Comparison of ENCODE assay signal across 11 cellular contexts in the genomic region with DNA sequence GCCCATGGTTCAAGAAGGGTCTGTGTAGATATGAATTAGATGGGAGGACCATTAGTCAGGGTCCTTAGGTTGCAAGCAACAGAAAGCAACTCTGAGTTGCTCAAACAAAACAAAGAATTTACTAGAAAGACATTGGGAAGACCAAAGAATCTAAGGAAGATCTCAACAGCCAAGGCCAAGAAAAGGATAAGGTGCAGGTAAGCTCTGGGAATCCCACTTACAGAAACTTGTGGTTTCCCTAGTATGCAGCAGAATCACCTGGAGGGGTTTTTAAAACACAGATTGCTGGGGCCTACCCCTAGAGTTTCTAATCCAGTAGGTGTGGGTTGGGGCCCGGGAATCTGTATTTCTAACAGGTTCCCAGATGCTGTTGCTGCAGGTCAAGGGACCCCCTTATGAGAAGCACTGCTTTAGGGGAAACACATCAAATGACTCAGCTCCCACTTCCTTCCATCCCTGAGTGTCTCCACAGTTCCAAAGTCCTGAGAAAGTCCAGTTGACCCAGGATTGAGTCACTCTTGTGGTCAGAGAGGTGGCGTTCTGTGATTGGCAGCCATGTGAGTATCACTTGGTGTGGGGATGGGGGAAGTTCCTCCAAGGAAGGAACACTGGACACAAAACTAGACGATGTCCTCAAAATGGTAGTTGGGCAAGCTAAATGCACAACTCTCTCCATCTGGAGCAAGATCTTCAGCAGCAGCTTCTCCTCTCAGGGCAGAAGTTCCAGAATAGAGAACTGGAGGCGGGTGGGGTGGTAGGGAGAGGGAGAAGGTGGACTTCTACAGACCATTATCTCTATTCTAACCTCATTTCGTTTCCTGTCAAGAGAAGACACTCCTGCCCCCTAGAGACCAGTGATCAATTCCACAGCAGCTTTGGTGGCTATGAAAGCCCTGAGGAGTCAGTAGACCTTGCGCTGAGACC. TPM values are rescaled to one million over a fixed set of nuclear protein-coding genes. Genes with fewer than 3 reads are reported as not detected.
DNase-seq lines count a peak whose midpoint lies in the region; ATAC-seq and TF ChIP-seq lines count a peak whose summit lies in the region.
"Had no signal": no experiment of that assay in that cellular context is flagged by ENCODE, and none has a peak within 500 bp of the region (broad histone marks: within the 10 kb centered on the region; RNA-seq: fewer than 3 reads in every experiment).

No MANE protein-coding gene starts in this region.

- TF ChIP-seq CTCF in Peyer's patch (IDR thresholded peaks at IDR 0.05) (peak in 4 of 6 experiments; percentile 8 to 47 (median 37)), foreskin fibroblast (IDR thresholded peaks at IDR 0.05; ENCODE audit: low read depth, low read length) (no peak), testis (IDR thresholded peaks at IDR 0.05) (no peak)

- intact Hi-C loops in testis (cut with DNase I; ENCODE audit: low total_unique reads), result no loop called here

- ATAC-seq in HG03095 (IDR thresholded peaks at IDR 0.05; ENCODE audit: unreplicated experiment) (no peak), GM18858 (IDR thresholded peaks at IDR 0.05; ENCODE audit: unreplicated experiment) (no peak)

- peak; percentile 44 for DNase-seq in NK-92 treated with Interleukin-12 subunit alpha and Interleukin-12 subunit beta, amount 100 ng/mL, for 24 hours (lab: John Stamatoyannopoulos, UW)
- DNase-seq in NK-92 (lab: John Stamatoyannopoulos, UW; ENCODE audit: unreplicated experiment) (no peak), Peyer's patch (peak in 1 of 3 donors; percentile 59), foreskin fibroblast (peak; percentile 86 to 87), testis (peak; percentile 28), DMS 273 treated with DMSO at 0.1 percent for 48 hours (lab: John Stamatoyannopoulos, UW) (no peak)

- H3K4me3 ChIP-seq in Peyer's patch (no peak overlapping the region), foreskin fibroblast (ENCODE audit: low read depth in 1 of 2, low read length in 2 of 2) (no peak overlapping the region), testis (no peak overlapping the region)
- H3K4me3 ChIP-seq: tibial nerve had no signal

- H3K27me3 ChIP-seq in Peyer's patch (no peaks in the 10 kb centered on the region), testis (no peaks in the 10 kb centered on the region)
- H3K27me3 ChIP-seq: tibial nerve had no signal

- H3K27ac ChIP-seq in Peyer's patch (peak overlapping the region in 1 of 4 donors; percentile 25), testis (no peak overlapping the region)
- H3K27ac ChIP-seq: C4-2B, tibial nerve, VCaP had no signal

- H3K4me1 ChIP-seq in Peyer's patch, result no peaks in the 10 kb centered on the region
- H3K4me1 ChIP-seq in testis, result no peaks in the 10 kb centered on the region
- H3K4me1 ChIP-seq: tibial nerve had no signal

- H3K36me3 ChIP-seq in Peyer's patch (no peaks in the 10 kb centered on the region), testis (ENCODE audit: low read depth, missing control alignments) (no peaks in the 10 kb centered on the region)
- H3K36me3 ChIP-seq: tibial nerve had no signal

- whole genome bisulfite sequencing in testis, 2 donors, result 82 to 85% methylated on average over 6 of the region's 6 CpGs

- H3K9me3 ChIP-seq in Peyer's patch, result no peaks in the 10 kb centered on the region
- H3K9me3 ChIP-seq in testis, result no peaks in the 10 kb centered on the region
- H3K9me3 ChIP-seq: tibial nerve had no signal

- TF ChIP-seq POLR2A in Peyer's patch (IDR thresholded peaks at IDR 0.05) (no peak), testis (IDR thresholded peaks at IDR 0.05) (no peak)

RNA-seq across cellular contexts. Expression of a gene that starts 24.2 kb away (rescaled TPM):
- total RNA-seq in Peyer's patch (10 to 100 TPM; 17.1 to 32.2 (median 23.4) TPM), testis (10 to 100 TPM; 31.5 to 41.9 TPM)
- polyA plus RNA-seq in testis (ENCODE audit: insufficient read depth, low read depth, low replicate concordance), result 28.3 TPM

Comparison
In these comparisons a context has a peak if more than half of its experiments do, and no peak if none do; other contexts are left out.
1. DNase-seq: peak in NK-92 treated with Interleukin-12 subunit alpha and Interleukin-12 subunit beta, amount 100 ng/mL, for 24 hours (single experiment), foreskin fibroblast (2 of 2) and testis (single experiment); none in NK-92 (single experiment) and DMS 273 treated with DMSO at 0.1 percent for 48 hours (single experiment).
2. CTCF ChIP-seq: peak in Peyer's patch (4 of 6); none in foreskin fibroblast (single experiment) and testis (0 of 3).